In genomic region chr2:25232248-25232825, GRCh38 we compare ENCODE assay signal across 24 cellular contexts.
A peak's percentile ranks its signal among the peaks of the same experiment; 100 is the strongest.
DNase-seq lines count a peak whose midpoint lies in the region; ATAC-seq and TF ChIP-seq lines count a peak whose summit lies in the region.
"Had no signal": no experiment of that assay in that cellular context is flagged by ENCODE, and none has a peak within 500 bp of the region (broad histone marks: within the 10 kb centered on the region; RNA-seq: fewer than 3 reads in every experiment).

No MANE protein-coding gene starts in this region.

- DNase-seq in cardiac muscle cell (ENCODE audit: low read depth in 1 of 2, low spot score in 1 of 2) = no peak
- DNase-seq in heart right ventricle = no peak
- DNase-seq in left lung = no peak
- DNase-seq in upper lobe of right lung = no peak
- DNase-seq in cerebellum (ENCODE audit: low spot score) = no peak
- DNase-seq in CD4-positive, alpha-beta memory T cell = no peak
- DNase-seq: activated CD4-positive, alpha-beta T cell treated with anti-CD3 and anti-CD28 coated beads, Interleukin-2, amount 50 U/mL, for 48 hours; anterior cingulate cortex; COR-L47; DND-41; GF-D8; IMR-90; left ventricle myocardium inferior; mesenchymal stem cell; NCI-H526 treated with DMSO at 0.1 percent for 48 hours; PC-3; T-helper 17 cell; thyroid gland had no signal

- POLR2A ChIA-PET in CD4-positive, alpha-beta memory T cell (lab: Charles Lee; ENCODE audit: partially characterized antibody) = interaction anchor here (0.6 kb wide), 2 partner anchors 45 to 81 kb away, joined by 3 read pairs; no protein-coding TSS in a partner anchor

- intact Hi-C loops in heart right ventricle (cut with DNase I) = no loop called here
- intact Hi-C loops in left lung (cut with DNase I) = no loop called here
- intact Hi-C loops in upper lobe of right lung (cut with DNase I) = no loop called here
- intact Hi-C loops in CD4-positive, alpha-beta memory T cell (cut with micrococcal nuclease) = no loop called here

- peaks cover 0 to 2% (median 2%) of the 10 kb centered on the region in 3 donors for H3K4me1 Mint-ChIP-seq in IgD-negative memory B cell
- peaks cover 0 to 9% (median 2%) of the 10 kb centered on the region in 4 donors for H3K4me1 Mint-ChIP-seq in CD4-positive, alpha-beta memory T cell

- H3K27me3 Mint-ChIP-seq in IgD-negative memory B cell = no peaks in the 10 kb centered on the region
- no peaks in the 10 kb centered on the region for H3K27me3 Mint-ChIP-seq in CD4-positive, alpha-beta memory T cell
- H3K27me3 Mint-ChIP-seq: activated naive CD4-positive, alpha-beta T cell treated with anti-CD3 and anti-CD28 coated beads, Interleukin-2, amount 50 U/mL, for 24 hours; T-helper 17 cell had no signal

- H3K27me3 ChIP-seq in cardiac muscle cell (no peaks in the 10 kb centered on the region), heart right ventricle (no peaks in the 10 kb centered on the region), left lung (no peaks in the 10 kb centered on the region), upper lobe of right lung (no peaks in the 10 kb centered on the region)
- H3K27me3 ChIP-seq in CD4-positive, alpha-beta memory T cell (ENCODE audit: insufficient read depth, low read length) = no peaks in the 10 kb centered on the region
- H3K27me3 ChIP-seq: breast epithelium, right atrium auricular region, thyroid gland had no signal

- H3K4me3 Mint-ChIP-seq in IgD-negative memory B cell = no peak overlapping the region
- H3K4me3 Mint-ChIP-seq in CD4-positive, alpha-beta memory T cell = no peak overlapping the region
- H3K4me3 Mint-ChIP-seq: activated naive CD4-positive, alpha-beta T cell treated with anti-CD3 and anti-CD28 coated beads, Interleukin-2, amount 50 U/mL, for 24 hours; T-helper 17 cell had no signal

- H3K9me3 ChIP-seq in cardiac muscle cell (ENCODE audit: low read depth) (no peaks in the 10 kb centered on the region), heart right ventricle (no peaks in the 10 kb centered on the region), left lung (no peaks in the 10 kb centered on the region), upper lobe of right lung (no peaks in the 10 kb centered on the region)
- no peaks in the 10 kb centered on the region for H3K9me3 ChIP-seq in CD4-positive, alpha-beta memory T cell (ENCODE audit: control insufficient read depth in 1 of 2, low read length in 2 of 2)
- H3K9me3 ChIP-seq: breast epithelium, left ventricle myocardium inferior, right atrium auricular region, thyroid gland had no signal

- H3K4me3 ChIP-seq in cardiac muscle cell (no peak overlapping the region), heart right ventricle (no peak overlapping the region), left lung (no peak overlapping the region), upper lobe of right lung (no peak overlapping the region)
- no peak overlapping the region for H3K4me3 ChIP-seq in CD4-positive, alpha-beta memory T cell (ENCODE audit: low read length in 2 of 2)
- H3K4me3 ChIP-seq: breast epithelium, left ventricle myocardium inferior, right atrium auricular region, smooth muscle cell, thyroid gland had no signal

- WGBS in heart right ventricle, 2 donors = 77 to 81% methylated on average over 12 of the region's 12 CpGs

- ATAC-seq in heart right ventricle (no peak), left lung (peak; percentile 67), upper lobe of right lung (peak; percentile 14)
- ATAC-seq: PC-3, T-helper 17 cell had no signal

- H3K36me3 Mint-ChIP-seq in IgD-negative memory B cell = peaks cover 10% of the 10 kb centered on the region
- H3K36me3 Mint-ChIP-seq in CD4-positive, alpha-beta memory T cell = peaks cover 25 to 51% of the 10 kb centered on the region in 2 donors

- CTCF ChIA-PET in CD4-positive, alpha-beta memory T cell (lab: Charles Lee; ENCODE audit: partially characterized antibody) = interaction anchor here (3.5 kb wide), 1 partner anchor 7 kb away, joined by 8 read pairs; no protein-coding TSS in a partner anchor

- H3K4me1 ChIP-seq in cardiac muscle cell (ENCODE audit: low read depth) = peaks cover 49% of the 10 kb centered on the region
- H3K4me1 ChIP-seq in heart right ventricle = peaks cover 6 to 42% (median 31%) of the 10 kb centered on the region in 9 donors
- H3K4me1 ChIP-seq in left lung = peaks cover 0 to 23% of the 10 kb centered on the region in 2 donors
- H3K4me1 ChIP-seq in upper lobe of right lung = peaks cover 9% of the 10 kb centered on the region
- H3K4me1 ChIP-seq in CD4-positive, alpha-beta memory T cell (ENCODE audit: insufficient read depth, low read length) = peaks cover 4% of the 10 kb centered on the region
- H3K4me1 ChIP-seq: breast epithelium had no signal

- peaks cover 36% of the 10 kb centered on the region for H3K36me3 ChIP-seq in cardiac muscle cell
- H3K36me3 ChIP-seq in heart right ventricle = peaks cover 0 to 64% (median 27%) of the 10 kb centered on the region in 9 donors
- peaks cover 0 to 64% of the 10 kb centered on the region in 2 donors for H3K36me3 ChIP-seq in left lung
- H3K36me3 ChIP-seq in upper lobe of right lung = peaks cover 49% of the 10 kb centered on the region
- H3K36me3 ChIP-seq in CD4-positive, alpha-beta memory T cell (ENCODE audit: insufficient read depth, low read length) = peaks cover 37% of the 10 kb centered on the region

- H3K27ac Mint-ChIP-seq in IgD-negative memory B cell = peak overlapping the region in 2 of 3 donors; percentile 6 to 50
- H3K27ac Mint-ChIP-seq in CD4-positive, alpha-beta memory T cell = peak overlapping the region in 2 of 7 donors; percentile 46 to 48
- H3K27ac Mint-ChIP-seq: activated naive CD4-positive, alpha-beta T cell treated with anti-CD3 and anti-CD28 coated beads, Interleukin-2, amount 50 U/mL, for 24 hours; activated T-helper 2 cell treated with anti-CD3 and anti-CD28 coated beads, Interferon-gamma antibody, Interleukin-2, Interleukin-4, amounts not matched to agents 10 μg/mL and 5 μg/mL and 100 μg/mL, durations not matched to agents 14 hours and 24 hours and 36 hours; T-helper 17 cell had no signal

- TF ChIP-seq CTCF in cardiac muscle cell (IDR thresholded peaks at IDR 0.05; ENCODE audit: low read depth, low read length) (no peak), heart right ventricle (IDR thresholded peaks at IDR 0.05) (no peak), left lung (IDR thresholded peaks at IDR 0.05) (no peak), upper lobe of right lung (IDR thresholded peaks at IDR 0.05) (no peak)

- H3K27ac ChIP-seq in cardiac muscle cell (peak overlapping the region; percentile 88), heart right ventricle (no peak overlapping the region), left lung (no peak overlapping the region), upper lobe of right lung (no peak overlapping the region)
- no peak overlapping the region for H3K27ac ChIP-seq in CD4-positive, alpha-beta memory T cell (ENCODE audit: low read depth, low read length)
- H3K27ac ChIP-seq: breast epithelium, left ventricle myocardium inferior, right atrium auricular region, thyroid gland had no signal

- H3K9me3 Mint-ChIP-seq in IgD-negative memory B cell = no peaks in the 10 kb centered on the region
- H3K9me3 Mint-ChIP-seq in CD4-positive, alpha-beta memory T cell = peaks cover 0 to 1% (median 0%) of the 10 kb centered on the region in 8 donors
- H3K9me3 Mint-ChIP-seq: activated naive CD4-positive, alpha-beta T cell treated with anti-CD3 and anti-CD28 coated beads, Interleukin-2, amount 50 U/mL, for 24 hours; activated T-helper 2 cell treated with anti-CD3 and anti-CD28 coated beads, Interferon-gamma antibody, Interleukin-2, Interleukin-4, amounts not matched to agents 10 μg/mL and 5 μg/mL and 100 μg/mL, durations not matched to agents 14 hours and 24 hours and 36 hours had no signal

Comparison
In these comparisons a context has a peak if more than half of its experiments do, and no peak if none do; other contexts are left out.
1. ATAC-seq: peak in left lung (single experiment) and upper lobe of right lung (single experiment); none in heart right ventricle (0 of 8).